In genomic region chr6:39791850-39792500, GRCh38 we compare ENCODE assay signal across 8 cellular contexts. TPM values are rescaled to one million over a fixed set of nuclear protein-coding genes. Genes with fewer than 3 reads are reported as not detected.
A peak's percentile ranks its signal among the peaks of the same experiment; 100 is the strongest.
DNase-seq lines count a peak whose midpoint lies in the region; ATAC-seq, FAIRE-seq and TF ChIP-seq lines count a peak whose summit lies in the region.

TSS of gene DAAM2 (plus strand) at chr6:39792376. CDS start at chr6:39856303, 63,927 bp downstream.

- H3K27me3 ChIP-seq in dorsolateral prefrontal cortex, result peaks cover 0 to 6% (median 0%) of the 10 kb centered on the region in 45 donors
- H3K27me3 ChIP-seq in suprapubic skin, result peaks cover 18% of the 10 kb centered on the region

- no peak for TF ChIP-seq EP300 in A549 (IDR thresholded peaks at IDR 0.05)
- TF ChIP-seq EP300 in suprapubic skin (IDR thresholded peaks at IDR 0.05), result no peak

- H3K4me3 ChIP-seq in A549 (peak within 1 kb of the TSS; percentile 41), dorsolateral prefrontal cortex (peak within 1 kb of the TSS; percentile 48 to 84 (median 73)), lower leg skin (ENCODE audit: low read depth, poor library complexity, severe bottlenecking) (peak within 1 kb of the TSS; percentile 33), suprapubic skin (peak within 1 kb of the TSS; percentile 60)
- peak within 1 kb of the TSS; percentile 18; the same call in 1 of the 2 replicates for H3K4me3 ChIP-seq in Jurkat, Clone E6-1 (ENCODE audit: low read length)

- TF ChIP-seq RAD21 in A549 (conservative IDR thresholded peaks at IDR 0.05 in 1 of 2, IDR thresholded peaks at IDR 0.05 in 1 of 2), result no peak

- 10% methylated on average over 12 of the region's 51 CpGs for WGBS in A549 (ENCODE audit: missing lambda C conversion rate)
- 4 to 5% methylated on average over 28 to 51 of the region's 51 CpGs for WGBS in lower leg skin, 2 donors
- 4% methylated on average over 49 of the region's 51 CpGs for WGBS in suprapubic skin

- no peaks in the 10 kb centered on the region for H3K36me3 ChIP-seq in suprapubic skin

- H3K27ac ChIP-seq in A549 (peak within 1 kb of the TSS in 1 of 2 experiments; percentile 66; a peak in 2 of 6 replicates), dorsolateral prefrontal cortex (peak within 1 kb of the TSS; percentile 52 to 98 (median 94)), suprapubic skin (peak within 1 kb of the TSS; percentile 89)

- 0 out of 3 replicates have a peak, but pooled peaks have one; percentile 6 for TF ChIP-seq CTCF in A549 (IDR thresholded peaks at IDR 0.05)
- TF ChIP-seq CTCF in dorsolateral prefrontal cortex (IDR thresholded peaks at IDR 0.05 in 54 of 56, conservative IDR thresholded peaks at IDR 0.05 in 2 of 56; ENCODE audit: low read depth in 1 of 56, partially characterized antibody in 56 of 56), result peak in 42 of 56 donors; percentile 2 to 53 (median 30)
- no peak for TF ChIP-seq CTCF in lower leg skin (IDR thresholded peaks at IDR 0.05)
- TF ChIP-seq CTCF in suprapubic skin (IDR thresholded peaks at IDR 0.05), result no peak

- DNase-seq in A549 (ENCODE audit: low read depth in 1 of 2, low spot score in 1 of 2), result no peak
- DNase-seq in Jurkat, Clone E6-1 (ENCODE audit: low read depth, low spot score), result no peak
- peak in 4 of 10 donors; percentile 45 to 78 (median 66) for DNase-seq in dorsolateral prefrontal cortex
- peak; percentile 22 to 92 for DNase-seq in lower leg skin (ENCODE audit: low spot score in 2 of 2)
- DNase-seq in suprapubic skin (ENCODE audit: low spot score in 2 of 2), result peak in 1 of 2 donors; percentile 71
- DNase-seq in T-helper 9 cell, result no peak

- POLR2A ChIA-PET in A549 (lab: Yijun Ruan, JAX), result no interaction called here

- TF ChIP-seq POLR2A in A549 (IDR thresholded peaks at IDR 0.05; ENCODE audit: low read length) (no peak), lower leg skin (IDR thresholded peaks at IDR 0.05) (no peak), suprapubic skin (IDR thresholded peaks at IDR 0.05) (peak in 1 of 2 donors; percentile 24)

- peak within 1 kb of the TSS; percentile 85 for H3K4me2 ChIP-seq in A549

- CTCF ChIA-PET in A549 (lab: Yijun Ruan, JAX), result interaction anchor here (0.6 to 1.2 kb wide), 4 partner anchors 12 to 916 kb away, joined by 3 read pairs; no protein-coding TSS in a partner anchor

- no peak for FAIRE-seq in A549 (lab: Jason Lieb, UNC)

- intact Hi-C loops in dorsolateral prefrontal cortex (cut with DNase I) (loop anchor here (5.0 to 10.0 kb wide), 4 partner anchors 100 to 417 kb away; no protein-coding TSS in a partner anchor), lower leg skin (cut with DNase I; ENCODE audit: low total_unique reads) (no loop called here)

- H3K9me3 ChIP-seq in A549 (no peaks in the 10 kb centered on the region), suprapubic skin (no peaks in the 10 kb centered on the region)

- no peaks in the 10 kb centered on the region for H3K4me1 ChIP-seq in A549
- H3K4me1 ChIP-seq in suprapubic skin, result peaks cover 23% of the 10 kb centered on the region

- ATAC-seq in A549, result peak; percentile 62 to 74; a peak in 4 of 6 replicates
- no peak for ATAC-seq in GM18868 (IDR thresholded peaks at IDR 0.05; ENCODE audit: unreplicated experiment)
- no peak for ATAC-seq in GM21529 (IDR thresholded peaks at IDR 0.05; ENCODE audit: unreplicated experiment)

TF ChIP-seq in A549, 52 proteins besides CTCF, POLR2A, EP300 and RAD21:
- TF ChIP-seq KDM5A (IDR thresholded peaks at IDR 0.05) (no peak), JUN (IDR thresholded peaks at IDR 0.05) (no peak), MAZ (IDR thresholded peaks at IDR 0.05; ENCODE audit: borderline replicate concordance, low read depth, low read length) (no peak), ELK1 (IDR thresholded peaks at IDR 0.05; ENCODE audit: low read depth, low read length) (no peak), NFE2L2 (conservative IDR thresholded peaks at IDR 0.05; ENCODE audit: low read length) (no peak), TFCP2L1 (CRISPR knock-in tag; IDR thresholded peaks at IDR 0.05) (no peak), SREBF2 (IDR thresholded peaks at IDR 0.05) (no peak), ATOH8 (CRISPR knock-in tag; IDR thresholded peaks at IDR 0.05; ENCODE audit: low read depth) (no peak), HOXA7 (CRISPR knock-in tag; IDR thresholded peaks at IDR 0.05) (no peak), PHF8 (IDR thresholded peaks at IDR 0.05; ENCODE audit: borderline replicate concordance, low read depth) (no peak), POLR2AphosphoS2 (conservative IDR thresholded peaks at IDR 0.05; ENCODE audit: low read length) (no peak), FOSL2 (IDR thresholded peaks at IDR 0.05) (no peak), FOSL2 (CRISPR knock-in tag; IDR thresholded peaks at IDR 0.05) (no peak), FOXS1 (CRISPR knock-in tag; IDR thresholded peaks at IDR 0.05) (no peak), ESRRA (IDR thresholded peaks at IDR 0.05; ENCODE audit: borderline replicate concordance, low read length) (no peak)

RNA-seq across cellular contexts. Expression of gene DAAM2, which starts in this region (rescaled TPM):
- polyA plus RNA-seq in A549 (2011; rRNA removed) (not detected in 2 replicates), A549 (2017; fragmentation: RNase III; extraction: RNeasy Plus Mini Kit Qiagen cat#74134 plus additional on column Dnase treatment) (not detected in 3 replicates)
- polyA plus RNA-seq in A549 (2012; cell fraction: cytosol; rRNA removed), result not detected in 2 replicates
- 0.01 TPM in 1 of 2 replicates, not detected in the other for polyA plus RNA-seq in A549 (2012; cell fraction: nucleus; rRNA removed)
- polyA minus RNA-seq in A549 (2011; rRNA and poly(A)+ RNA removed), result not detected in 2 replicates
- polyA plus RNA-seq in Jurkat, Clone E6-1 (2012; ENCODE audit: insufficient read depth, insufficient read length), result 1.3 TPM
- total RNA-seq in dorsolateral prefrontal cortex (100 to 1,000 TPM in 95 of 120 experiments, 10 to 100 TPM in 25; 43.8 to 450 (median 152) TPM), lower leg skin (10 to 100 TPM in 1 of 4 donors, 1 to 10 TPM in 3; 5.6 to 16.9 (median 8.1) TPM), suprapubic skin (10 to 100 TPM in 2 of 4 donors, 1 to 10 TPM in 2; 4.7 to 17.6 (median 9.9) TPM)

Comparison
In these comparisons a context has a peak if more than half of its experiments do, and no peak if none do; other contexts are left out.
1. Peak in ATAC-seq, H3K4me3 ChIP-seq and H3K4me2 ChIP-seq in A549; RNA of the gene not detected or under 1 TPM.
2. DNase-seq: peak in lower leg skin (2 of 2); none in A549 (0 of 2), Jurkat, Clone E6-1 (single experiment) and T-helper 9 cell (single experiment).
3. H3K4me3 ChIP-seq: peak in every context shown above with its lines; median percentile 73 in dorsolateral prefrontal cortex; 60 in suprapubic skin; 41 in A549; 33 in lower leg skin; 18 in Jurkat, Clone E6-1.
4. CTCF ChIP-seq: peak in A549 (single experiment) and dorsolateral prefrontal cortex (42 of 56); none in lower leg skin (0 of 3) and suprapubic skin (0 of 2).